ENCODE assay signal across 28 cellular contexts in the genomic region with DNA sequence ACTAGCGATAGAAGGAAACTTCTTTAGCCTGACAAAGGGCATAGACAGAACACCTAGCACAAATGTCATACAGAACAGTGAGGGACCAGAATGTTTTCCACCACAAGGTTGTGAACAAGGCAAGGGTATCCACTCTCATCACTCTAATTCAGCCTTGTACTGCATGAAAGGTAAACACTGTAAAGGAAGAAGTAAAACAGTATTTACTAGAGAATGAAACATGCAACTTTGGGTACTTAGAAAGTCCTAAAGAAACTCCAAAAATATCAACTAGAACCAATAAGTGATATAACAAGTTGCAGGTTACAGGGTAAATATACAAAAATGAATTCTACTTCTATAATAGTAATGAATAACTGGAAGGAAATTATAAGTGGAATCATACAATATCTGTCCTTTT.
"Had no signal": no experiment of that assay in that cellular context is flagged by ENCODE, and none has a peak within 500 bp of the region (broad histone marks: within the 10 kb centered on the region; RNA-seq: fewer than 3 reads in every experiment).

No MANE protein-coding gene starts in this region.

- ATAC-seq: naive thymus-derived CD4-positive, alpha-beta T cell; natural killer cell; pancreas; psoas muscle; right cardiac atrium; right lobe of liver; stimulated activated effector memory CD8-positive, alpha-beta T cell treated with anti-CD3 and anti-CD28 coated beads, Interleukin-12 subunit alpha, Interleukin-12 subunit beta, amount 100 ng/mL, for 72 hours; stimulated activated naive B cell treated with anti-CD40 and anti-IgM and Interleukin-4, amounts not matched to agents 10 μg/mL and 1 μg/mL and 100 μg/mL, for 72 hours had no signal

- H3K4me2 ChIP-seq: neural progenitor cell had no signal

- H2AFZ ChIP-seq: neural progenitor cell had no signal

- H3K4me1 ChIP-seq: neural progenitor cell, pancreas, psoas muscle, right lobe of liver, sigmoid colon, stomach, suprapubic skin, thyroid gland, tibial nerve, upper lobe of left lung, vagina had no signal

- H3K36me3 ChIP-seq: pancreas, right lobe of liver, sigmoid colon, stomach, suprapubic skin, thoracic aorta, thyroid gland, tibial nerve, upper lobe of left lung, vagina had no signal

- FAIRE-seq: pancreas, small intestine, urothelium cell line had no signal

- DNase-seq: naive thymus-derived CD4-positive, alpha-beta T cell; natural killer cell; occipital lobe; pancreas; posterior cingulate gyrus; psoas muscle; right cardiac atrium; right lobe of liver; sigmoid colon; small intestine; stimulated activated CD4-positive, alpha-beta T cell treated with anti-CD3 and anti-CD28 coated beads, Interleukin-15, amount 100 ng/mL, for 24 hours; stimulated activated CD4-positive, alpha-beta T cell treated with anti-CD3 and anti-CD28 coated beads, Interleukin-2, amount 100 ng/mL, for 24 hours; stimulated activated CD4-positive, alpha-beta T cell treated with anti-CD3 and anti-CD28 coated beads, Interleukin-2, amount 100 ng/mL, for 48 hours; stimulated activated CD4-positive, alpha-beta T cell treated with anti-CD3 and anti-CD28 coated beads, Interleukin-4, amount 100 ng/mL, for 24 hours; stimulated activated naive B cell treated with anti-CD40 and anti-IgM and Interleukin-4, amounts not matched to agents 10 μg/mL and 1 μg/mL and 100 μg/mL, for 72 hours; stimulated activated naive CD4-positive, alpha-beta T cell treated with Interleukin-2 at 50 U/mL for 16 hours; stomach; substantia nigra; thyroid gland; trophoblast cell; upper lobe of left lung had no signal

- H3K27ac ChIP-seq: neural progenitor cell, pancreas, psoas muscle, right lobe of liver, sigmoid colon, stomach, suprapubic skin, thoracic aorta, thyroid gland, tibial nerve, upper lobe of left lung, vagina had no signal

- H3K27me3 ChIP-seq: neural progenitor cell, pancreas, right lobe of liver, sigmoid colon, stomach, suprapubic skin, thyroid gland, tibial nerve, upper lobe of left lung, vagina had no signal

- H3K9ac ChIP-seq: neural progenitor cell had no signal

- H3K4me3 ChIP-seq: neural progenitor cell, pancreas, psoas muscle, right lobe of liver, sigmoid colon, stomach, suprapubic skin, thoracic aorta, thyroid gland, tibial nerve, upper lobe of left lung, vagina had no signal

- H3K9me3 ChIP-seq: pancreas, psoas muscle, right lobe of liver, suprapubic skin, thoracic aorta, thyroid gland, upper lobe of left lung, vagina had no signal
